In genomic region chr9:36878986-36879982, GRCh38 we compare ENCODE assay signal across 11 cellular contexts.
DNase-seq lines count a peak whose midpoint lies in the region; ATAC-seq lines count a peak whose summit lies in the region.
"Had no signal": no experiment of that assay in that cellular context is flagged by ENCODE, and none has a peak within 500 bp of the region (broad histone marks: within the 10 kb centered on the region; RNA-seq: fewer than 3 reads in every experiment).

No MANE protein-coding gene starts in this region.

- ATAC-seq in HG02571 (IDR thresholded peaks at IDR 0.05; ENCODE audit: unreplicated experiment), result peak; percentile 60

- DNase-seq in stimulated activated CD4-positive, alpha-beta T cell treated with anti-CD3 and anti-CD28 coated beads, Interleukin-15, amount 100 ng/mL, for 24 hours, result peak; percentile 18
- no peak for DNase-seq in stimulated activated CD4-positive, alpha-beta T cell treated with anti-CD3 and anti-CD28 coated beads, Interleukin-4, amount 100 ng/mL, for 1 hour
- DNase-seq in HuH-7 (ENCODE audit: low spot score) (peak; percentile 65), NCI-H2081 treated with DMSO at 0.1 percent for 48 hours (lab: John Stamatoyannopoulos, UW) (no peak), activated gamma-delta T cell treated with Interleukin-2 at 50 U/mL for 16 hours (no peak), GOT3 (lab: John Stamatoyannopoulos, UW) (no peak), NCI-H187 treated with DMSO at 0.1 percent for 48 hours (lab: John Stamatoyannopoulos, UW) (no peak)
- DNase-seq: adrenal gland, NCI-H524 treated with DMSO at 0.1 percent for 48 hours, ovary had no signal

Comparison
In these comparisons a context has a peak if more than half of its experiments do, and no peak if none do; other contexts are left out.
1. DNase-seq: peak in stimulated activated CD4-positive, alpha-beta T cell treated with anti-CD3 and anti-CD28 coated beads, Interleukin-15, amount 100 ng/mL, for 24 hours (single experiment) and HuH-7 (single experiment); none in stimulated activated CD4-positive, alpha-beta T cell treated with anti-CD3 and anti-CD28 coated beads, Interleukin-4, amount 100 ng/mL, for 1 hour (single experiment), NCI-H2081 treated with DMSO at 0.1 percent for 48 hours (single experiment), activated gamma-delta T cell treated with Interleukin-2 at 50 U/mL for 16 hours (single experiment), GOT3 (single experiment) and NCI-H187 treated with DMSO at 0.1 percent for 48 hours (single experiment).